ENCODE assay signal across 1 cellular context in the genomic region with DNA sequence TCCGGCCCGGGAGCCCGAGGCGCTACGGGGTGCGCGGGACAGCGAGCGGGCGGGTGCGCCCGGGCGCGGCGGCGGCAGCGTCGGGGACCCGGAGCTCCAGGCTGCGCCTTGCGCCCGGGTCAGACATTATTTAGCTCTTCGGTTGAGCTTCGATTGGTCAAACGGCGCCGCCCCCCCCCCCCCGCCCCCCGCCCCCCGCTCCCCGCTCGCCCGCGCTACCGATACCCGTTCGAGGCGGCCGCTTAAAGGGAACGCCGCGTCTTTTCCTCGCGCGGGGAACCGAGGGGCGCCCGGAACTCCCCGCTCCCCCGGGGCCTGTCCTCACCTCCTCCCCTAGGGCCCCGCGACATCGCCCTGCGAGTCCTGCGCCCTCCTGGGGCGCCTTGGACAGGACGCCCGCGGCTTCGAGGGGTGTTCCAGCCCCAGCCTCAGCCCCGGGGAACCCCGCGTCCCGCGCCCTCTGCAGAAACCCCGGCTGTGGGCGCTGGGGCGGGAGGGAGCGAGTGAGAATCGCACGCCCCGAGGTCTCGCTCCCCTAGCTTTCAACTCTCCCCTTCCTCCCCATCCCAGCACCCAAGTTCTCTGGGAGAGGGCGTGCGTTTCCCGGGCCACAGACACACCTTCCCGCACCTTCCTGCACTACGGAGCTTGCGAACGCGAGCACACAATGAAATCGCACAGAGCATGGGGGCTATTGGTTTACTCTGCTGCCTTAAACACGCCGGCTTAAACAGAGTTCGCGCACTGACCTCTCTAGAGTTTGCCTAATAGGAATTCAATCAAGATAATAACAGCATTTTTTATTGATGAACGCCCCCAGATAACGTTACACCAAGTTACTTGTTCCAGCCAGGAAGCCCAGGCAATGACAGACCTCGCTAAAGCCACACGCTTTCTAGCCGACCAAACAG.
TF ChIP-seq lines count a peak whose summit lies in the region.

A gene (minus strand): TSS at position 105 of the 911 bp plus-strand sequence. CDS start 41,891 bp downstream, outside the sequence.

TF ChIP-seq in SK-N-SH treated with all-trans-retinoic acid at 6 μM for 48 hours, 23 proteins besides CTCF, POLR2A, EP300 and RAD21 (continued from another document):
- TF ChIP-seq, protein P1, sequence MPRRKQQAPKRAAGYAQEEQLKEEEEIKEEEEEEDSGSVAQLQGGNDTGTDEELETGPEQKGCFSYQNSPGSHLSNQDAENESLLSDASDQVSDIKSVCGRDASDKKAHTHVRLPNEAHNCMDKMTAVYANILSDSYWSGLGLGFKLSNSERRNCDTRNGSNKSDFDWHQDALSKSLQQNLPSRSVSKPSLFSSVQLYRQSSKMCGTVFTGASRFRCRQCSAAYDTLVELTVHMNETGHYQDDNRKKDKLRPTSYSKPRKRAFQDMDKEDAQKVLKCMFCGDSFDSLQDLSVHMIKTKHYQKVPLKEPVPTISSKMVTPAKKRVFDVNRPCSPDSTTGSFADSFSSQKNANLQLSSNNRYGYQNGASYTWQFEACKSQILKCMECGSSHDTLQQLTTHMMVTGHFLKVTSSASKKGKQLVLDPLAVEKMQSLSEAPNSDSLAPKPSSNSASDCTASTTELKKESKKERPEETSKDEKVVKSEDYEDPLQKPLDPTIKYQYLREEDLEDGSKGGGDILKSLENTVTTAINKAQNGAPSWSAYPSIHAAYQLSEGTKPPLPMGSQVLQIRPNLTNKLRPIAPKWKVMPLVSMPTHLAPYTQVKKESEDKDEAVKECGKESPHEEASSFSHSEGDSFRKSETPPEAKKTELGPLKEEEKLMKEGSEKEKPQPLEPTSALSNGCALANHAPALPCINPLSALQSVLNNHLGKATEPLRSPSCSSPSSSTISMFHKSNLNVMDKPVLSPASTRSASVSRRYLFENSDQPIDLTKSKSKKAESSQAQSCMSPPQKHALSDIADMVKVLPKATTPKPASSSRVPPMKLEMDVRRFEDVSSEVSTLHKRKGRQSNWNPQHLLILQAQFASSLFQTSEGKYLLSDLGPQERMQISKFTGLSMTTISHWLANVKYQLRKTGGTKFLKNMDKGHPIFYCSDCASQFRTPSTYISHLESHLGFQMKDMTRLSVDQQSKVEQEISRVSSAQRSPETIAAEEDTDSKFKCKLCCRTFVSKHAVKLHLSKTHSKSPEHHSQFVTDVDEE (CRISPR knock-in tag; IDR thresholded peaks at IDR 0.05), result no peak
